ENCODE assay signal across 19 cellular contexts in genomic region chr17:27733771-27734170, GRCh38.
"Had no signal": no experiment of that assay in that cellular context is flagged by ENCODE, and none has a peak within 500 bp of the region (broad histone marks: within the 10 kb centered on the region; RNA-seq: fewer than 3 reads in every experiment).

No MANE protein-coding gene starts in this region.

- H3K36me3 ChIP-seq: colonic mucosa, esophagus squamous epithelium had no signal

- H3K9me3 Mint-ChIP-seq: activated B cell treated with CpG ODN at 0.5 μM for 24 hours; activated CD4-positive, alpha-beta T cell treated with anti-CD3 and anti-CD28 coated beads, Interleukin-2, amount 10 ng/mL, durations not matched to agents 24 days and 14 days; activated naive CD4-positive, alpha-beta T cell treated with anti-CD3 and anti-CD28 coated beads, Interleukin-2, amount 50 U/mL, for 72 hours; activated T-cell treated with anti-CD3 and anti-CD28 coated beads, Interleukin-2, amount 50 U/mL, for 72 hours; immature natural killer cell; naive B cell; stimulated activated effector memory CD8-positive, alpha-beta T cell treated with anti-CD3 and anti-CD28 coated beads, Interleukin-12 subunit alpha, Interleukin-12 subunit beta, amount 100 ng/mL, for 72 hours; T-helper 2 cell treated with Interferon-gamma antibody and Interleukin-4, amounts not matched to agents 5 μg/mL and 100 μg/mL, for 36 hours had no signal

- H3K4me3 Mint-ChIP-seq: activated B cell treated with CpG ODN at 0.5 μM for 24 hours; activated CD4-positive, alpha-beta T cell treated with anti-CD3 and anti-CD28 coated beads, Interleukin-2, amount 10 ng/mL, durations not matched to agents 24 days and 14 days; activated T-cell treated with anti-CD3 and anti-CD28 coated beads, Interleukin-2, amount 50 U/mL, for 72 hours; immature natural killer cell; naive B cell; stimulated activated effector memory CD8-positive, alpha-beta T cell treated with anti-CD3 and anti-CD28 coated beads, Interleukin-12 subunit alpha, Interleukin-12 subunit beta, amount 100 ng/mL, for 72 hours; T-helper 2 cell treated with Interferon-gamma antibody and Interleukin-4, amounts not matched to agents 5 μg/mL and 100 μg/mL, for 36 hours had no signal

- DNase-seq: activated B cell treated with CpG ODN at 0.5 μM for 24 hours; activated CD4-positive, alpha-beta T cell treated with anti-CD3 and anti-CD28 coated beads, Interleukin-2, amount 10 ng/mL, durations not matched to agents 24 days and 14 days; activated CD8-positive, alpha-beta memory T cell treated with anti-CD3 and anti-CD28 coated beads, Interleukin-2, amount 50 U/mL, for 48 hours; activated gamma-delta T cell; activated T-cell treated with anti-CD3 and anti-CD28 coated beads, Interleukin-2, amount 50 U/mL, for 72 hours; amygdala; body of pancreas; caudate nucleus; colonic mucosa; esophagus squamous epithelium; foreskin melanocyte; head of caudate nucleus; immature natural killer cell; left colon; naive B cell had no signal

- H3K27ac ChIP-seq: body of pancreas, colonic mucosa, esophagus squamous epithelium had no signal

- H3K4me1 ChIP-seq: body of pancreas, colonic mucosa, esophagus squamous epithelium had no signal

- ATAC-seq: activated naive CD4-positive, alpha-beta T cell treated with anti-CD3 and anti-CD28 coated beads, Interleukin-2, amount 50 U/mL, for 72 hours; activated T-cell treated with anti-CD3 and anti-CD28 coated beads, Interleukin-2, amount 50 U/mL, for 72 hours; body of pancreas; left colon; stimulated activated effector memory CD8-positive, alpha-beta T cell treated with anti-CD3 and anti-CD28 coated beads, Interleukin-12 subunit alpha, Interleukin-12 subunit beta, amount 100 ng/mL, for 72 hours had no signal

- H3K27ac Mint-ChIP-seq: activated B cell treated with CpG ODN at 0.5 μM for 24 hours; activated CD4-positive, alpha-beta T cell treated with anti-CD3 and anti-CD28 coated beads, Interleukin-2, amount 10 ng/mL, durations not matched to agents 24 days and 14 days; activated naive CD4-positive, alpha-beta T cell treated with anti-CD3 and anti-CD28 coated beads, Interleukin-2, amount 50 U/mL, for 72 hours; activated T-cell treated with anti-CD3 and anti-CD28 coated beads, Interleukin-2, amount 50 U/mL, for 72 hours; immature natural killer cell; naive B cell; stimulated activated effector memory CD8-positive, alpha-beta T cell treated with anti-CD3 and anti-CD28 coated beads, Interleukin-12 subunit alpha, Interleukin-12 subunit beta, amount 100 ng/mL, for 72 hours; T-helper 2 cell treated with Interferon-gamma antibody and Interleukin-4, amounts not matched to agents 5 μg/mL and 100 μg/mL, for 36 hours had no signal

- H3K9me3 ChIP-seq: body of pancreas, colonic mucosa, esophagus squamous epithelium had no signal

- H3K36me3 Mint-ChIP-seq: activated naive CD4-positive, alpha-beta T cell treated with anti-CD3 and anti-CD28 coated beads, Interleukin-2, amount 50 U/mL, for 72 hours; immature natural killer cell; naive B cell; stimulated activated effector memory CD8-positive, alpha-beta T cell treated with anti-CD3 and anti-CD28 coated beads, Interleukin-12 subunit alpha, Interleukin-12 subunit beta, amount 100 ng/mL, for 72 hours had no signal

- H3K4me3 ChIP-seq: body of pancreas, colonic mucosa, esophagus squamous epithelium, lung had no signal

- H3K27me3 ChIP-seq: body of pancreas, colonic mucosa had no signal

- H3K4me1 Mint-ChIP-seq: activated B cell treated with CpG ODN at 0.5 μM for 24 hours; activated CD4-positive, alpha-beta T cell treated with anti-CD3 and anti-CD28 coated beads, Interleukin-2, amount 10 ng/mL, durations not matched to agents 24 days and 14 days; immature natural killer cell; naive B cell; stimulated activated effector memory CD8-positive, alpha-beta T cell treated with anti-CD3 and anti-CD28 coated beads, Interleukin-12 subunit alpha, Interleukin-12 subunit beta, amount 100 ng/mL, for 72 hours had no signal
